In the genomic region with DNA sequence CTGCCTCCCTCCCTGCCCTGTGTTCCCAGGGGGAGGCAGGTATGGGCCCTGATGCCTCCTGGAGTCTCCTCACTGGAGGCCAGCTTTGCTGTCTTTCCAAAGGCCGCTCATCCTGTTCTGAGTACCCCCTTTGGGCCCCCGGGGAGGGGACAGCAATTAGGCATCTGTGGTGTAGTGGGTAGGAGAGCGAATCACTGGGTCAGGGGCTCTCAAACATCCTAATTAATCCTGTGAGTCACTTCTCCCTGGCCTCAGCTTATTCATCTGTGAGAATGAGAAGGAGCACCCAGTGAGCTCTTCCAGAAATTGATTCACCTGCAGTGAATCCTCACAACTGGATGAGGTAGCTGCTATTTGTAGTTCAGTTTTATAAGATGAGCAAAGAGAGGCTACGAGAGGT, we compare ENCODE assay signal across 1 cellular context.
TF ChIP-seq lines count a peak whose summit lies in the region.

No MANE protein-coding gene starts in this region.

TF ChIP-seq in GM23338, 12 proteins besides CTCF, POLR2A, EP300 and RAD21 (continued from another document):
- TF ChIP-seq, protein P1, sequence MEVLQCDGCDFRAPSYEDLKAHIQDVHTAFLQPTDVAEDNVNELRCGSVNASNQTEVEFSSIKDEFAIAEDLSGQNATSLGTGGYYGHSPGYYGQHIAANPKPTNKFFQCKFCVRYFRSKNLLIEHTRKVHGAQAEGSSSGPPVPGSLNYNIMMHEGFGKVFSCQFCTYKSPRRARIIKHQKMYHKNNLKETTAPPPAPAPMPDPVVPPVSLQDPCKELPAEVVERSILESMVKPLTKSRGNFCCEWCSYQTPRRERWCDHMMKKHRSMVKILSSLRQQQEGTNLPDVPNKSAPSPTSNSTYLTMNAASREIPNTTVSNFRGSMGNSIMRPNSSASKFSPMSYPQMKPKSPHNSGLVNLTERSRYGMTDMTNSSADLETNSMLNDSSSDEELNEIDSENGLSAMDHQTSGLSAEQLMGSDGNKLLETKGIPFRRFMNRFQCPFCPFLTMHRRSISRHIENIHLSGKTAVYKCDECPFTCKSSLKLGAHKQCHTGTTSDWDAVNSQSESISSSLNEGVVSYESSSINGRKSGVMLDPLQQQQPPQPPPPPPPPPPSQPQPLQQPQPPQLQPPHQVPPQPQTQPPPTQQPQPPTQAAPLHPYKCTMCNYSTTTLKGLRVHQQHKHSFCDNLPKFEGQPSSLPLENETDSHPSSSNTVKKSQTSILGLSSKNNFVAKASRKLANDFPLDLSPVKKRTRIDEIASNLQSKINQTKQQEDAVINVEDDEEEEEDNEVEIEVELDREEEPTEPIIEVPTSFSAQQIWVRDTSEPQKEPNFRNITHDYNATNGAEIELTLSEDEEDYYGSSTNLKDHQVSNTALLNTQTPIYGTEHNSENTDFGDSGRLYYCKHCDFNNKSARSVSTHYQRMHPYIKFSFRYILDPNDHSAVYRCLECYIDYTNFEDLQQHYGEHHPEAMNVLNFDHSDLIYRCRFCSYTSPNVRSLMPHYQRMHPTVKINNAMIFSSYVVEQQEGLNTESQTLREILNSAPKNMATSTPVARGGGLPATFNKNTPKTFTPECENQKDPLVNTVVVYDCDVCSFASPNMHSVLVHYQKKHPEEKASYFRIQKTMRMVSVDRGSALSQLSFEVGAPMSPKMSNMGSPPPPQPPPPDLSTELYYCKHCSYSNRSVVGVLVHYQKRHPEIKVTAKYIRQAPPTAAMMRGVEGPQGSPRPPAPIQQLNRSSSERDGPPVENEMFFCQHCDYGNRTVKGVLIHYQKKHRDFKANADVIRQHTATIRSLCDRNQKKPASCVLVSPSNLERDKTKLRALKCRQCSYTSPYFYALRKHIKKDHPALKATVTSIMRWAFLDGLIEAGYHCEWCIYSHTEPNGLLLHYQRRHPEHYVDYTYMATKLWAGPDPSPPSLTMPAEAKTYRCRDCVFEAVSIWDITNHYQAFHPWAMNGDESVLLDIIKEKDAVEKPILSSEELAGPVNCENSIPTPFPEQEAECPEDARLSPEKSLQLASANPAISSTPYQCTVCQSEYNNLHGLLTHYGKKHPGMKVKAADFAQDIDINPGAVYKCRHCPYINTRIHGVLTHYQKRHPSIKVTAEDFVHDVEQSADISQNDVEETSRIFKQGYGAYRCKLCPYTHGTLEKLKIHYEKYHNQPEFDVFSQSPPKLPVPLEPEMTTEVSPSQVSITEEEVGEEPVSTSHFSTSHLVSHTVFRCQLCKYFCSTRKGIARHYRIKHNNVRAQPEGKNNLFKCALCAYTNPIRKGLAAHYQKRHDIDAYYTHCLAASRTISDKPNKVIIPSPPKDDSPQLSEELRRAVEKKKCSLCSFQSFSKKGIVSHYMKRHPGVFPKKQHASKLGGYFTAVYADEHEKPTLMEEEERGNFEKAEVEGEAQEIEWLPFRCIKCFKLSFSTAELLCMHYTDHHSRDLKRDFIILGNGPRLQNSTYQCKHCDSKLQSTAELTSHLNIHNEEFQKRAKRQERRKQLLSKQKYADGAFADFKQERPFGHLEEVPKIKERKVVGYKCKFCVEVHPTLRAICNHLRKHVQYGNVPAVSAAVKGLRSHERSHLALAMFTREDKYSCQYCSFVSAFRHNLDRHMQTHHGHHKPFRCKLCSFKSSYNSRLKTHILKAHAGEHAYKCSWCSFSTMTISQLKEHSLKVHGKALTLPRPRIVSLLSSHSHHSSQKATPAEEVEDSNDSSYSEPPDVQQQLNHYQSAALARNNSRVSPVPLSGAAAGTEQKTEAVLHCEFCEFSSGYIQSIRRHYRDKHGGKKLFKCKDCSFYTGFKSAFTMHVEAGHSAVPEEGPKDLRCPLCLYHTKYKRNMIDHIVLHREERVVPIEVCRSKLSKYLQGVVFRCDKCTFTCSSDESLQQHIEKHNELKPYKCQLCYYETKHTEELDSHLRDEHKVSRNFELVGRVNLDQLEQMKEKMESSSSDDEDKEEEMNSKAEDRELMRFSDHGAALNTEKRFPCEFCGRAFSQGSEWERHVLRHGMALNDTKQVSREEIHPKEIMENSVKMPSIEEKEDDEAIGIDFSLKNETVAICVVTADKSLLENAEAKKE (CRISPR knock-in tag; IDR thresholded peaks at IDR 0.05) = no peak
- no peak for TF ChIP-seq ZNF331 (CRISPR knock-in tag; IDR thresholded peaks at IDR 0.05; ENCODE audit: low read depth)
- TF ChIP-seq, protein P2, sequence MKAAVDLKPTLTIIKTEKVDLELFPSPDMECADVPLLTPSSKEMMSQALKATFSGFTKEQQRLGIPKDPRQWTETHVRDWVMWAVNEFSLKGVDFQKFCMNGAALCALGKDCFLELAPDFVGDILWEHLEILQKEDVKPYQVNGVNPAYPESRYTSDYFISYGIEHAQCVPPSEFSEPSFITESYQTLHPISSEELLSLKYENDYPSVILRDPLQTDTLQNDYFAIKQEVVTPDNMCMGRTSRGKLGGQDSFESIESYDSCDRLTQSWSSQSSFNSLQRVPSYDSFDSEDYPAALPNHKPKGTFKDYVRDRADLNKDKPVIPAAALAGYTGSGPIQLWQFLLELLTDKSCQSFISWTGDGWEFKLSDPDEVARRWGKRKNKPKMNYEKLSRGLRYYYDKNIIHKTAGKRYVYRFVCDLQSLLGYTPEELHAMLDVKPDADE (IDR thresholded peaks at IDR 0.05) = no peak
